Comparison of ENCODE assay signal across 34 cellular contexts in the genomic region with DNA sequence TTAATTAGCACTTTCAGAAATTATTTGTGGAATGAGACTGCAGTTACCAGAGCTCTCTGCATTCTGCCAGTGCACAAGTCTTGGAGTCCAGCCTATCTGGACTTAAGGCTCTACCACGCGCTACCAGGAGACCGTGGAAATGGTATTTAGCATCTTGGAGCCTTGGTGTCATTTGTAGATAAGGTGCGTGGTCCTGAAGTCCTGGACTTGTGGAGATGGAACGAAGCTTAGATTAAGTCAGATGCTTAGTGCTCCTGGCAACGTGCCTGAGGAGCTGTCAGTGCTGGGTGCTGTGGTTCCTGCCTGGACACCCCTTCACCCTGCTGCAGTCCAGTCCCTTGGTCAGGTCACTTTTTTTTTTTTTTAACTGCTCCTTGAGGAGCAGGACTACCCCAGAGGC.
"Had no signal": no experiment of that assay in that cellular context is flagged by ENCODE, and none has a peak within 500 bp of the region (broad histone marks: within the 10 kb centered on the region; RNA-seq: fewer than 3 reads in every experiment).

No MANE protein-coding gene starts in this region.

- H3K36me3 ChIP-seq: breast epithelium, MG63, SJSA1 had no signal

- H3K27ac Mint-ChIP-seq: activated CD4-positive, alpha-beta T cell treated with anti-CD3 and anti-CD28 coated beads, Interleukin-2, amount 10 ng/mL, durations not matched to agents 24 days and 14 days; activated CD8-positive, alpha-beta T cell treated with anti-CD3 and anti-CD28 coated beads for 36 hours; activated naive CD8-positive, alpha-beta T cell treated with anti-CD3 and anti-CD28 coated beads for 36 hours; activated T-cell treated with anti-CD3 and anti-CD28 coated beads, Interleukin-2, amount 50 U/mL, for 72 hours; activated T-helper 17 cell treated with anti-CD3 and anti-CD28 coated beads, Interleukin-2, amount 50 U/mL, for 72 hours had no signal

- H3K9ac ChIP-seq: SK-N-SH had no signal

- H3K27me3 ChIP-seq: ascending aorta, breast epithelium, MG63, Peyer's patch, SJSA1 had no signal

- DNase-seq: activated CD4-positive, alpha-beta T cell treated with anti-CD3 and anti-CD28 coated beads, Interleukin-2, amount 10 ng/mL, durations not matched to agents 24 days and 14 days; activated CD4-positive, alpha-beta T cell treated with anti-CD3 and anti-CD28 coated beads, Interleukin-2, amount 50 U/mL, for 4 hours; activated CD8-positive, alpha-beta T cell treated with anti-CD3 and anti-CD28 coated beads for 36 hours; activated effector memory CD4-positive, alpha-beta T cell treated with anti-CD3 and anti-CD28 coated beads, Interleukin-2, amount 50 U/mL, for 16 hours; activated naive CD4-positive, alpha-beta T cell; activated naive CD4-positive, alpha-beta T cell treated with anti-CD3 and anti-CD28 coated beads, Interleukin-2, amount 50 U/mL, for 16 hours; activated naive CD8-positive, alpha-beta T cell treated with anti-CD3 and anti-CD28 coated beads for 36 hours; activated T-cell treated with anti-CD3 and anti-CD28 coated beads, Interleukin-2, amount 50 U/mL, for 1 hour; activated T-cell treated with anti-CD3 and anti-CD28 coated beads, Interleukin-2, amount 50 U/mL, for 72 hours; amygdala; Kasumi-1; KG1; MG63; NCI-H1048; NCI-H1105 treated with DMSO at 0.1 percent for 48 hours; NCI-H1436; NCI-H1694; NCI-H1930; NCI-H2081 treated with DMSO at 0.1 percent for 48 hours; NCI-H226; NCI-H446 treated with DMSO at 0.1 percent for 48 hours; NCI-H524; PC-3; Peyer's patch; RPMI8226; SHP77 treated with DMSO at 0.1 percent for 48 hours; SK-N-SH; SW 1271; T-helper 1 cell had no signal

- H3K27ac ChIP-seq: breast epithelium, Peyer's patch, SJSA1 had no signal

- H3K9me3 Mint-ChIP-seq: activated CD4-positive, alpha-beta T cell treated with anti-CD3 and anti-CD28 coated beads, Interleukin-2, amount 10 ng/mL, durations not matched to agents 24 days and 14 days; activated CD8-positive, alpha-beta T cell treated with anti-CD3 and anti-CD28 coated beads for 36 hours; activated naive CD8-positive, alpha-beta T cell treated with anti-CD3 and anti-CD28 coated beads for 36 hours; activated T-cell treated with anti-CD3 and anti-CD28 coated beads, Interleukin-2, amount 50 U/mL, for 72 hours; activated T-helper 17 cell treated with anti-CD3 and anti-CD28 coated beads, Interleukin-2, amount 50 U/mL, for 72 hours; IgD-negative memory B cell had no signal

- H3K4me3 ChIP-seq: ascending aorta, breast epithelium, MG63, Peyer's patch, SJSA1 had no signal

- H3K9me3 ChIP-seq: ascending aorta, breast epithelium, MG63, Peyer's patch, SJSA1, SK-N-SH had no signal

- H3K4me1 Mint-ChIP-seq: activated T-helper 17 cell treated with anti-CD3 and anti-CD28 coated beads, Interleukin-2, amount 50 U/mL, for 72 hours had no signal

- H3K4me3 Mint-ChIP-seq: activated CD4-positive, alpha-beta T cell treated with anti-CD3 and anti-CD28 coated beads, Interleukin-2, amount 10 ng/mL, durations not matched to agents 24 days and 14 days; activated CD8-positive, alpha-beta T cell treated with anti-CD3 and anti-CD28 coated beads for 36 hours; activated naive CD8-positive, alpha-beta T cell treated with anti-CD3 and anti-CD28 coated beads for 36 hours; activated T-cell treated with anti-CD3 and anti-CD28 coated beads, Interleukin-2, amount 50 U/mL, for 72 hours; activated T-helper 17 cell treated with anti-CD3 and anti-CD28 coated beads, Interleukin-2, amount 50 U/mL, for 72 hours; IgD-negative memory B cell had no signal

- H3K27me3 Mint-ChIP-seq: activated CD4-positive, alpha-beta T cell treated with anti-CD3 and anti-CD28 coated beads, Interleukin-2, amount 10 ng/mL, durations not matched to agents 24 days and 14 days; activated CD8-positive, alpha-beta T cell treated with anti-CD3 and anti-CD28 coated beads for 36 hours; activated naive CD8-positive, alpha-beta T cell treated with anti-CD3 and anti-CD28 coated beads for 36 hours; activated T-helper 17 cell treated with anti-CD3 and anti-CD28 coated beads, Interleukin-2, amount 50 U/mL, for 72 hours; IgD-negative memory B cell had no signal

- H3K4me2 ChIP-seq: SK-N-SH had no signal

- ATAC-seq: activated CD8-positive, alpha-beta T cell treated with anti-CD3 and anti-CD28 coated beads for 36 hours; activated T-cell treated with anti-CD3 and anti-CD28 coated beads, Interleukin-2, amount 50 U/mL, for 72 hours; activated T-helper 17 cell treated with anti-CD3 and anti-CD28 coated beads, Interleukin-2, amount 50 U/mL, for 72 hours; PC-3 had no signal

- H3K4me1 ChIP-seq: breast epithelium, SJSA1 had no signal
